Comparison of ENCODE assay signal across 34 cellular contexts in the genomic region with DNA sequence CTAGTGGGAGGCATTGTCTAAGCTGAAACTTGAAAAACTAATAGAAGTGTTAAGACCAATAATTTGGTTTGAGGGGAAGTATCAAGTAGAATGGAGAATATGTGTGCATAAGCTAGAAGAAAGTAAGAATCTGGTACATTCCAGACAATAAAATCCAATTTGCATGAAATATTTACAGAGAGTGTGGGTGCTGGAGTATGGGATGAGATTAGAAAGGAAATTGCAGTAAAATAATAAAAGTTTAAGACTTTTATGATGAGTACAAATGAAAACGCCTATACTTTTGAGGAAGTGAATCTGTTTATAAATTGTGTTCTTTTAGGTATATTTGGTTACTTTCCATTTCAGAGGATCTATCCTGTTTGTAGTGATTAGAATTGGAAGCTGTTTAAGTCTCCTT.
"Had no signal": no experiment of that assay in that cellular context is flagged by ENCODE, and none has a peak within 500 bp of the region (broad histone marks: within the 10 kb centered on the region; RNA-seq: fewer than 3 reads in every experiment).

No MANE protein-coding gene starts in this region.

- H3K9me3 ChIP-seq: MG63 had no signal

- H3K4me3 ChIP-seq: MG63 had no signal

- DNase-seq: Karpas-422, Kasumi-1, MG63, MM.1S, MV-4-11, NCI-H1048, NCI-H1092, NCI-H1092 treated with DMSO at 0.1 percent for 48 hours, NCI-H1105, NCI-H1105 treated with DMSO at 0.1 percent for 48 hours, NCI-H1417, NCI-H1417 treated with DMSO at 0.1 percent for 48 hours, NCI-H1436, NCI-H1436 treated with DMSO at 0.1 percent for 48 hours, NCI-H146, NCI-H1694, NCI-H1694 treated with DMSO at 0.1 percent for 48 hours, NCI-H187, NCI-H187 treated with DMSO at 0.1 percent for 48 hours, NCI-H1930, NCI-H2029, NCI-H2029 treated with DMSO at 0.1 percent for 48 hours, NCI-H2081, NCI-H2081 treated with DMSO at 0.1 percent for 48 hours, NCI-H2107, NCI-H2171, NCI-H2171 treated with DMSO at 0.1 percent for 48 hours, NCI-H2227 treated with DMSO at 0.1 percent for 48 hours, NCI-H226, NCI-H345, NCI-H446, NCI-H446 treated with DMSO at 0.1 percent for 48 hours, NCI-H510A, NCI-H510A treated with DMSO at 0.1 percent for 48 hours had no signal

- H3K27me3 ChIP-seq: MG63 had no signal

- H3K36me3 ChIP-seq: MG63 had no signal
